In the genomic region with DNA sequence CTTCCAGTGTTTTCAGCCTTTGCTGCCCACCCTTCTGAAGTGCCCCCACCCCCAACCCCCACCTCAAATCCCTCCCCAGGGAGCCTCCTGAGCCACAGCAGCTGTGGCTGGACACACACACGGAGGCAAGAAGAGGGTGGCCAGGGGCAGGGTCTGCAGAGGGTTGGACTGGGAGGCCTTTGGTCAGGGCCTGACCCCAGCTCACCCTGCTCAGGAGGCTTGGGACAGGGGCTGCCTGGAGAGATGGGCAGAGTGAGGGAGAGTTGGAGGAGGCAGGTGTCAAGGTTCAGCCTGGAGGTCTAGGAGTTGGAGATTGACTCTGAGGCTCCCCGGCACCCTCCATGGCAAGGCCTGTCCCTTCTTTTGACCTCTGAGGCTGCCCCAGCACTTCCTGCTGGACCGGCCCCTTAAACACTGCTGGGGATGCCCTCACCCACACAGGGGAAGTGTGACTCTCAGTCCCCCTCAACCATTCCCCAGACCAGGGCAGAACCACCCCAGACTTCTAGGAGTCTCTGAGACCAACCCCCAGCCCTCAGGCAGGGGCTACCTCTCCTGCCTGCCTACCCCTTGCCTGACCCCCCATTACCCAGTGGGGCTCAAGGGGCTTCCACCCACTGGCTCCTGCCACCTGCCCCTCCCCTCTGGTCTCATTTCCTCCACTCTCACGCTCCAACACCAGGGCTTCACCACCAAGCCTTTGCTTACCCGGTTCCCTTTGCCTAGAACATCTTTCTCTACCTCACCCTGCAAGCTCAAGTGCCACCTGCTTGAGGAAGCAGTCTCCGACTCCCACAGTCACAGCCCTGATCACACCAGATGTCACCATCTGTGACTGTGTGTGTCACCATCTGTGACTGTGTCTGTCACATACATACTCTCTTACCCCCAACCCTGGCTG, we compare ENCODE assay signal across 10 cellular contexts. TPM values are rescaled to one million over a fixed set of nuclear protein-coding genes. Genes with fewer than 3 reads are reported as not detected.
DNase-seq lines count a peak whose midpoint lies in the region; ATAC-seq and TF ChIP-seq lines count a peak whose summit lies in the region.
"Had no signal": no experiment of that assay in that cellular context is flagged by ENCODE, and none has a peak within 500 bp of the region (broad histone marks: within the 10 kb centered on the region; RNA-seq: fewer than 3 reads in every experiment).

No MANE protein-coding gene starts in this region.

- no peaks in the 10 kb centered on the region for H3K9me3 Mint-ChIP-seq in CD8-positive, alpha-beta T cell

- H3K36me3 ChIP-seq in CD8-positive, alpha-beta T cell (ENCODE audit: insufficient read depth, low read length) = no peaks in the 10 kb centered on the region
- H3K36me3 ChIP-seq: brain microvascular endothelial cell had no signal

- ATAC-seq in CD8-positive, alpha-beta T cell = peak; percentile 82
- ATAC-seq in GM19025 (IDR thresholded peaks at IDR 0.05; ENCODE audit: low read depth, unreplicated experiment) = peak; percentile 51
- ATAC-seq in HG03565 (IDR thresholded peaks at IDR 0.05; ENCODE audit: unreplicated experiment) = peak; percentile 48
- ATAC-seq in HG02840 (IDR thresholded peaks at IDR 0.05; ENCODE audit: low FRiP score, unreplicated experiment) = no peak

- intact Hi-C loops in CD8-positive, alpha-beta T cell (cut with DNase I, micrococcal nuclease) = no loop called here

- H3K4me1 Mint-ChIP-seq in CD8-positive, alpha-beta T cell (ENCODE audit: low read depth) = peaks cover 74% of the 10 kb centered on the region

- peaks cover 70% of the 10 kb centered on the region for H3K4me1 ChIP-seq in CD8-positive, alpha-beta T cell (ENCODE audit: insufficient read depth, low read length)

- peak overlapping the region; percentile 99 for H3K27ac Mint-ChIP-seq in CD8-positive, alpha-beta T cell

- no peaks in the 10 kb centered on the region for H3K27me3 ChIP-seq in CD8-positive, alpha-beta T cell (ENCODE audit: insufficient read depth, low read length)
- H3K27me3 ChIP-seq: brain microvascular endothelial cell had no signal

- no peaks in the 10 kb centered on the region for H3K27me3 Mint-ChIP-seq in CD8-positive, alpha-beta T cell (ENCODE audit: low read depth)

- CTCF ChIA-PET in CD8-positive, alpha-beta T cell (lab: Charles Lee) = no interaction called here

- TF ChIP-seq CTCF in CD8-positive, alpha-beta T cell (IDR thresholded peaks at IDR 0.05) = no peak

- no peak overlapping the region for H3K4me3 ChIP-seq in CD8-positive, alpha-beta T cell (ENCODE audit: low read depth, low read length)

- POLR2A ChIA-PET in CD8-positive, alpha-beta T cell (lab: Charles Lee) = no interaction called here

- peaks cover 5% of the 10 kb centered on the region for H3K36me3 Mint-ChIP-seq in CD8-positive, alpha-beta T cell

- no peaks in the 10 kb centered on the region for H3K9me3 ChIP-seq in CD8-positive, alpha-beta T cell (ENCODE audit: low read length)

- no peak overlapping the region for H3K4me3 Mint-ChIP-seq in CD8-positive, alpha-beta T cell

- H3K27ac ChIP-seq in CD8-positive, alpha-beta T cell (ENCODE audit: low read depth, low read length) = peak overlapping the region; percentile 35
- H3K27ac ChIP-seq: brain microvascular endothelial cell had no signal

- DNase-seq in CD8-positive, alpha-beta T cell = peak in 2 of 7 experiments; percentile 31 to 61
- DNase-seq in cerebellar cortex (ENCODE audit: low spot score) (peak; percentile 93), GM03348 (ENCODE audit: low spot score) (no peak), NK-92 (lab: John Stamatoyannopoulos, UW; ENCODE audit: unreplicated experiment) (no peak), RKO (ENCODE audit: low spot score) (no peak)
- DNase-seq: brain microvascular endothelial cell, NCI-H345 had no signal

RNA-seq across cellular contexts. Expression of a gene that starts 8.6 kb away (rescaled TPM):
- 10 to 100 TPM; 93.5 to 95.2 TPM for total RNA-seq in CD8-positive, alpha-beta T cell

RNA-seq across cellular contexts. Expression of a gene that starts 50.3 kb away (rescaled TPM):
- total RNA-seq in CD8-positive, alpha-beta T cell = 10 to 100 TPM; 22.1 to 25.1 TPM
